13 cellular contexts compared by ENCODE assay signal in the genomic region with DNA sequence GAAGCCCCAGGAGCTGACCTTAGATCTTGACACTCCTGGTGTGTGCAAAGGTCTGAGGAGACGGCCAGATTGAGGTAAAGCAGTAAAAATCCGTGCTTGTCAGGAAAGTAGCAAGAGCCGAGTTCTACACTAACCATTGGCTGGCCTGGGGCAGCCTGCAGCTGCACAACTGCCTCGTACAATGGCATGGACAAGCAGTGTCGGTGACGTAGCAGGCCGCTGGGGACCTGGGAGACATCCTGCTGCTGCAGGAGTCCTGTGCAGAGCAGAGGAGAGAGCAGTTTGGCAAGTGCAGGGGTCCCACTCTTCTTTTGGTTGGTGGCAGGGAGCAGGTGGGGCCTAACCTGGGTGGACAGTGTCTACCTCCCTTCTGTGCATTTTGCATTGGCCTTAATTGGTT.
"Had no signal": no experiment of that assay in that cellular context is flagged by ENCODE, and none has a peak within 500 bp of the region (broad histone marks: within the 10 kb centered on the region; RNA-seq: fewer than 3 reads in every experiment).

No MANE protein-coding gene starts in this region.

- H3K4me2 ChIP-seq: neural progenitor cell had no signal

- H3K4me3 Mint-ChIP-seq: neural progenitor cell; stimulated activated memory B cell treated with anti-CD40 and anti-IgM and Interleukin-4, amounts not matched to agents 10 μg/mL and 1 μg/mL and 100 μg/mL, for 72 hours had no signal

- H3K27ac Mint-ChIP-seq: activated T-helper 2 cell treated with anti-CD3 and anti-CD28 coated beads, Interferon-gamma antibody, Interleukin-2, Interleukin-4, amounts not matched to agents 10 μg/mL and 5 μg/mL and 100 μg/mL, durations not matched to agents 14 hours and 24 hours and 36 hours; neural progenitor cell; stimulated activated memory B cell treated with anti-CD40 and anti-IgM and Interleukin-4, amounts not matched to agents 10 μg/mL and 1 μg/mL and 100 μg/mL, for 72 hours had no signal

- H2AFZ ChIP-seq: neural progenitor cell had no signal

- H3K36me3 ChIP-seq: brain microvascular endothelial cell, esophagus squamous epithelium, neural progenitor cell, transverse colon had no signal

- H3K36me3 Mint-ChIP-seq: neural progenitor cell; stimulated activated memory B cell treated with anti-CD40 and anti-IgM and Interleukin-4, amounts not matched to agents 10 μg/mL and 1 μg/mL and 100 μg/mL, for 72 hours had no signal

- DNase-seq: activated naive CD4-positive, alpha-beta T cell treated with anti-CD3 and anti-CD28 coated beads, Interleukin-2, amount 50 U/mL, for 16 hours; esophagus squamous epithelium; islet precursor cell; mesendoderm; retina; T-helper 2 cell had no signal

- H3K4me3 ChIP-seq: esophagus squamous epithelium, neural progenitor cell, transverse colon had no signal

- H3K4me1 Mint-ChIP-seq: stimulated activated memory B cell treated with anti-CD40 and anti-IgM and Interleukin-4, amounts not matched to agents 10 μg/mL and 1 μg/mL and 100 μg/mL, for 72 hours had no signal

- H3K27me3 ChIP-seq: brain microvascular endothelial cell, esophagus squamous epithelium, neural progenitor cell, transverse colon had no signal

- H3K27ac ChIP-seq: brain microvascular endothelial cell, neural progenitor cell had no signal

- H3K9ac ChIP-seq: neural progenitor cell had no signal

- ATAC-seq: activated CD4-positive, CD25-positive, alpha-beta regulatory T cell treated with anti-CD3 and anti-CD28 coated beads, Interleukin-2, amount 50 U/mL, for 24 hours; left lobe of liver had no signal
